In the genomic region with DNA sequence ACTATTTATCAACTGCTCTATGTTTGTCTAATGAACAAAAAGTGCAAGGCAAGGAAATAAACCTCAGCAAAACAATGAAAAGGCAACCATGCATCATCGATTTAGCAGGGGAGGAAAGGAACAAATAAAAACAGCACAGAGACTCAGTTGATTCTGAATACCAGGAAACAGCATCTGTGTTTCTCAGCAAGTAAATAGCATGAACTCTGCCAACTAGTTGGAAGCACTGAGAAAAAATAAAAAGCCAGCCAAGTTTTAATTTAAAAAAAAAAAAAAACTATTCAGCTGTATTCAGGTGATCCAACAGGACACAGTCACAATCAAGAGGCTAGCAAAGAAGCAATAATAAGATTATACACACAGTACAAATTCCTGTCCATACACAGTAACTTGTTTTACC, we compare ENCODE assay signal across 22 cellular contexts. TPM values are rescaled to one million over a fixed set of nuclear protein-coding genes. Genes with fewer than 3 reads are reported as not detected.
DNase-seq lines count a peak whose midpoint lies in the region; ATAC-seq, FAIRE-seq and TF ChIP-seq lines count a peak whose summit lies in the region.
"Had no signal": no experiment of that assay in that cellular context is flagged by ENCODE, and none has a peak within 500 bp of the region (broad histone marks: within the 10 kb centered on the region; RNA-seq: fewer than 3 reads in every experiment).

No MANE protein-coding gene starts in this region.

- no peak for TF ChIP-seq POLR2A in HepG2 (IDR thresholded peaks at IDR 0.05; ENCODE audit: insufficient read depth in 1 of 2, low read depth in 2 of 2, low read length in 2 of 2)

- peaks cover 18% of the 10 kb centered on the region for H3K4me1 ChIP-seq in HepG2 (ENCODE audit: insufficient read depth, low read length)

- H3K4me2 ChIP-seq in HepG2 (ENCODE audit: low read depth, low read length): no peak overlapping the region
- H3K4me2 ChIP-seq: SK-N-SH had no signal

- H4K20me1 ChIP-seq in HepG2 (ENCODE audit: insufficient read depth, low read length): no peaks in the 10 kb centered on the region

- no peak for TF ChIP-seq RAD21 in HepG2 (CRISPR knock-in tag; IDR thresholded peaks at IDR 0.05)

- no peaks in the 10 kb centered on the region for H3K79me2 ChIP-seq in HepG2 (ENCODE audit: insufficient read depth, low read length)

- no peak overlapping the region for H2AFZ ChIP-seq in HepG2 (ENCODE audit: low read length)

- no TSS peak for BruUV-seq in HepG2 (replicated peaks; lab: Mats Ljungman, UMichigan)

- intact Hi-C loops in HepG2 (cut with micrococcal nuclease; ENCODE audit: unreplicated experiment): no loop called here

- no peaks in the 10 kb centered on the region for H3K36me3 ChIP-seq in HepG2 (replicated peaks in 1 of 2; ENCODE audit: control insufficient read depth in 1 of 2, insufficient read depth in 2 of 2, low read length in 2 of 2)

- in situ Hi-C loops in HepG2 (cut with HindIII; ENCODE audit: extremely low pct_ligation_motif_present, low pct_unique_long_range_greater_than_20kb): no loop called here

- no peak overlapping the region for H3K9ac ChIP-seq in HepG2 (ENCODE audit: insufficient read depth, low read depth, low read length)
- H3K9ac ChIP-seq: SK-N-SH had no signal

- no peaks in the 10 kb centered on the region for H3K9me3 ChIP-seq in HepG2 (ENCODE audit: low read length)
- H3K9me3 ChIP-seq: SK-N-SH had no signal

- H3K27me3 ChIP-seq in HepG2 (ENCODE audit: control insufficient read depth in 1 of 2, insufficient read depth in 2 of 2, low read length in 2 of 2): no peaks in the 10 kb centered on the region

- ATAC-seq in HepG2: no peak
- ATAC-seq in HG02981 (IDR thresholded peaks at IDR 0.05; ENCODE audit: unreplicated experiment): no peak
- ATAC-seq: PC-3 had no signal

- no peak overlapping the region for H3K4me3 ChIP-seq in HepG2 (replicated peaks in 1 of 3; ENCODE audit: insufficient read depth in 1 of 3, low read depth in 2 of 3, low read length in 3 of 3)

- TF ChIP-seq EP300 in HepG2 (IDR thresholded peaks at IDR 0.05; ENCODE audit: low read depth in 2 of 2, low read length in 2 of 2): no peak
- no peak for TF ChIP-seq EP300 in HepG2 (CRISPR knock-in tag; IDR thresholded peaks at IDR 0.05; ENCODE audit: borderline replicate concordance)

- H3K27ac ChIP-seq in HepG2 (ENCODE audit: extremely low read length, insufficient read depth, low read length): peak overlapping the region; percentile 49

- 91% methylated on average over 1 of the region's 1 CpG for WGBS in HepG2 (ENCODE audit: low lambda C conversion rate)

- CTCF ChIA-PET in HepG2 (lab: Yijun Ruan, JAX; ENCODE audit: low intra/inter-chr PET ratio, low total read pairs): no interaction called here

- POLR2A ChIA-PET in HepG2 (lab: Yijun Ruan, JAX): no interaction called here

- no peak for FAIRE-seq in HepG2 (lab: Jason Lieb, UNC)
- FAIRE-seq: GM12892, GM18507, H1 had no signal

- TF ChIP-seq CTCF in HepG2 (CRISPR knock-in tag; IDR thresholded peaks at IDR 0.05): no peak

- DNase-seq in NCI-H446 treated with DMSO at 0.1 percent for 48 hours (lab: John Stamatoyannopoulos, UW) (peak; percentile 61), astrocyte of the hippocampus (ENCODE audit: low read depth, low spot score) (peak; percentile 7), HepG2 (ENCODE audit: low spot score) (no peak), putamen (ENCODE audit: low spot score) (peak; percentile 9), hepatic stellate cell (ENCODE audit: low spot score) (no peak), COLO668 (lab: John Stamatoyannopoulos, UW; ENCODE audit: unreplicated experiment) (no peak)
- DNase-seq: ACHN, EL, MM.1S, NCI-H1092, NCI-H1436 treated with DMSO at 0.1 percent for 48 hours, NCI-H2081 treated with DMSO at 0.1 percent for 48 hours, NCI-H510A treated with DMSO at 0.1 percent for 48 hours, PC-3, RPMI8226, SHP77 treated with DMSO at 0.1 percent for 48 hours, SK-N-SH had no signal

TF ChIP-seq in HepG2, 621 proteins besides CTCF, POLR2A, EP300 and RAD21:
- TF ChIP-seq, protein P1, sequence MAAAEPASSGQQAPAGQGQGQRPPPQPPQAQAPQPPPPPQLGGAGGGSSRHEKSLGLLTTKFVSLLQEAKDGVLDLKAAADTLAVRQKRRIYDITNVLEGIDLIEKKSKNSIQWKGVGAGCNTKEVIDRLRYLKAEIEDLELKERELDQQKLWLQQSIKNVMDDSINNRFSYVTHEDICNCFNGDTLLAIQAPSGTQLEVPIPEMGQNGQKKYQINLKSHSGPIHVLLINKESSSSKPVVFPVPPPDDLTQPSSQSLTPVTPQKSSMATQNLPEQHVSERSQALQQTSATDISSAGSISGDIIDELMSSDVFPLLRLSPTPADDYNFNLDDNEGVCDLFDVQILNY (CRISPR knock-in tag; conservative IDR thresholded peaks at IDR 0.05): no peak
- TF ChIP-seq ZNF124 (CRISPR knock-in tag; IDR thresholded peaks at IDR 0.05) (no peak), ZNF350 (CRISPR knock-in tag; IDR thresholded peaks at IDR 0.05; ENCODE audit: borderline replicate concordance, low read depth) (no peak), ZFP41 (CRISPR knock-in tag; IDR thresholded peaks at IDR 0.05; ENCODE audit: borderline replicate concordance) (no peak), NFKBIZ (CRISPR knock-in tag; IDR thresholded peaks at IDR 0.05) (no peak), ZNF792 (CRISPR knock-in tag; IDR thresholded peaks at IDR 0.05) (no peak), ZFYVE20 (CRISPR knock-in tag; IDR thresholded peaks at IDR 0.05; ENCODE audit: borderline replicate concordance, low read depth) (no peak), KMT2A (CRISPR knock-in tag; IDR thresholded peaks at IDR 0.05) (no peak), ZNF784 (CRISPR knock-in tag; IDR thresholded peaks at IDR 0.05; ENCODE audit: borderline replicate concordance) (no peak)

RNA-seq across cellular contexts. Expression of gene PHYHIPL, which starts 42.1 kb away (rescaled TPM):
- total RNA-seq in HepG2 (2016; rRNA removed; fragmentation: Illumina TruSeq; extraction: Trizol): 40.6 and 55.7 TPM in 2 replicates
- total RNA-seq in HepG2 (2016; cell fraction: cytosol; rRNA removed; fragmentation: Illumina TruSeq; extraction: Trizol; ENCODE audit: low read depth): 16.9 and 17.7 TPM in 2 replicates
- total RNA-seq in HepG2 (2016; cell fraction: insoluble cytoplasmic fraction; rRNA removed; fragmentation: Illumina TruSeq; extraction: Trizol): 42.3 and 58.0 TPM in 2 replicates
- 43.2 and 46.3 TPM in 2 replicates for total RNA-seq in HepG2 (2016; cell fraction: membrane; rRNA removed; fragmentation: Illumina TruSeq; extraction: Trizol)
- total RNA-seq in HepG2 (2016; cell fraction: nucleus; rRNA removed; fragmentation: Illumina TruSeq; extraction: Trizol): 52.9 and 59.2 TPM in 2 replicates
- polyA plus RNA-seq in HepG2 (2011; rRNA removed): 56.9 and 78.5 TPM in 2 replicates
- 36.6 and 67.7 TPM in 2 replicates for polyA plus RNA-seq in HepG2 (2011; cell fraction: cytosol; rRNA removed)
- 24.8 and 28.7 TPM in 2 replicates for polyA plus RNA-seq in HepG2 (2011; cell fraction: nucleus; rRNA removed)
- 88.6 and 96.5 TPM in 2 replicates for polyA plus RNA-seq in HepG2 (2012)
- 17.2 and 22.6 TPM in 2 replicates for polyA plus RNA-seq in HepG2 (2016; cell fraction: cytosol; fragmentation: Illumina TruSeq; extraction: Trizol; ENCODE audit: low read depth)
- 94.0 and 99.4 TPM in 2 replicates for polyA plus RNA-seq in HepG2 (2016; cell fraction: insoluble cytoplasmic fraction; fragmentation: Illumina TruSeq; extraction: Trizol; ENCODE audit: low read depth)
- 36.8 and 37.8 TPM in 2 replicates for polyA plus RNA-seq in HepG2 (2016; cell fraction: membrane; fragmentation: Illumina TruSeq; extraction: Trizol; ENCODE audit: low read depth)
- 48.4 and 51.0 TPM in 2 replicates for polyA plus RNA-seq in HepG2 (2016; cell fraction: nucleus; fragmentation: Illumina TruSeq; extraction: Trizol; ENCODE audit: insufficient read depth, low read depth)
- polyA minus RNA-seq in HepG2 (2011; rRNA and poly(A)+ RNA removed; ENCODE audit: low replicate concordance): 72.4 TPM in 1 of 2 replicates, not detected in the other
- polyA minus RNA-seq in HepG2 (2011; cell fraction: cytosol; rRNA and poly(A)+ RNA removed): 89.7 and 93.4 TPM in 2 replicates
- polyA minus RNA-seq in HepG2 (2011; cell fraction: nucleus; rRNA and poly(A)+ RNA removed): 203 and 263 TPM in 2 replicates
- total RNA-seq: PC-3 had no signal
- polyA plus RNA-seq: CD14-positive monocyte had no signal

Comparison
In these comparisons a context has a peak if more than half of its experiments do, and no peak if none do; other contexts are left out.
1. DNase-seq: peak in NCI-H446 treated with DMSO at 0.1 percent for 48 hours (single experiment), astrocyte of the hippocampus (single experiment) and putamen (single experiment); none in HepG2 (single experiment), hepatic stellate cell (single experiment) and COLO668 (single experiment).